In the genomic region with DNA sequence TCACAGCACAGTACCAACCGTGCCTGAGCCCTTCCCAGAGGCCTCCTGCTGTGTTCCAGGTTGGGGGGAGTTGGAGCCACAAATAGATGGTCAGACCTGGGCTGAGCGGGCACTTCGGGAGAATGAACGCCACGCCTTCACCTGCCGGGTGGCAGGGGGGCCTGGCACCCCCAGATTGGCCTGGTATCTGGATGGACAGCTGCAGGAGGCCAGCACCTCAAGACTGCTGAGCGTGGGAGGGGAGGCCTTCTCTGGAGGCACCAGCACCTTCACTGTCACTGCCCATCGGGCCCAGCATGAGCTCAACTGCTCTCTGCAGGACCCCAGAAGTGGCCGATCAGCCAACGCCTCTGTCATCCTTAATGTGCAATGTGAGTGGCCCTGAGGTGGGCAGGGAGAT, we compare ENCODE assay signal across 1 cellular context.
TF ChIP-seq lines count a peak whose summit lies in the region.

No MANE protein-coding gene starts in this region.

TF ChIP-seq in GM23338, 12 proteins besides CTCF, POLR2A, EP300 and RAD21 (continued from another document):
- TF ChIP-seq ZNF462 (CRISPR knock-in tag; IDR thresholded peaks at IDR 0.05) (no peak), EZH2phosphoT487 (IDR thresholded peaks at IDR 0.05; ENCODE audit: unreplicated experiment) (no peak), CREB1 (CRISPR knock-in tag; IDR thresholded peaks at IDR 0.05; ENCODE audit: low read depth) (no peak)
